ENCODE assay signal across 8 cellular contexts in genomic region chr19:912181-913079, GRCh38. TPM values are rescaled to one million over a fixed set of nuclear protein-coding genes. Genes with fewer than 3 reads are reported as not detected.
DNase-seq lines count a peak whose midpoint lies in the region; ATAC-seq and TF ChIP-seq lines count a peak whose summit lies in the region.

No MANE protein-coding gene starts in this region.

- TF ChIP-seq CTCF in Loucy (conservative IDR thresholded peaks at IDR 0.05; ENCODE audit: low read length) (no peak), cardiac fibroblast (IDR thresholded peaks at IDR 0.05; ENCODE audit: low read depth, low read length) (no peak), mucosa of descending colon (IDR thresholded peaks at IDR 0.05) (no peak)

- H3K36me3 ChIP-seq in Loucy (ENCODE audit: insufficient read depth, low read length) (no peaks in the 10 kb centered on the region), mucosa of descending colon (ENCODE audit: low read depth) (no peaks in the 10 kb centered on the region)

- H3K27me3 ChIP-seq in Loucy (ENCODE audit: insufficient read depth, low read length, poor library complexity, severe bottlenecking) = no peaks in the 10 kb centered on the region

- ATAC-seq in mucosa of descending colon (no peak), HG03342 (IDR thresholded peaks at IDR 0.05; ENCODE audit: unreplicated experiment) (no peak)

- H3K79me2 ChIP-seq in Loucy (ENCODE audit: insufficient read depth, low read length) = peaks cover 29% of the 10 kb centered on the region; the same call in 1 of the 2 replicates

- H4K20me1 ChIP-seq in Loucy (ENCODE audit: insufficient read depth, low read length, poor library complexity, severe bottlenecking) = peaks cover 3% of the 10 kb centered on the region

- H3K4me3 ChIP-seq in Loucy (ENCODE audit: low read length, poor library complexity, severe bottlenecking) (peak overlapping the region; percentile 96), cardiac fibroblast (replicated peaks in 1 of 2; ENCODE audit: low read depth in 2 of 2, low read length in 2 of 2) (peak overlapping the region; percentile 92 to 94), mucosa of descending colon (peak overlapping the region; percentile 63)

- peaks cover 15% of the 10 kb centered on the region for H3K4me1 ChIP-seq in Loucy (ENCODE audit: insufficient read depth, low read length, poor library complexity, severe bottlenecking)
- H3K4me1 ChIP-seq in mucosa of descending colon (ENCODE audit: low read depth) = peaks cover 40% of the 10 kb centered on the region

- H3K9me2 ChIP-seq in Loucy (replicated peaks; ENCODE audit: low read depth, low read length) = no peaks in the 10 kb centered on the region

- peaks cover 2% of the 10 kb centered on the region; the same call in 1 of the 2 replicates for H3F3A ChIP-seq in Loucy (ENCODE audit: low read depth)

- H3K9ac ChIP-seq in Loucy (ENCODE audit: low read depth, low read length, poor library complexity, severe bottlenecking) = peak overlapping the region; percentile 79

- intact Hi-C loops in mucosa of descending colon (cut with DNase I, micrococcal nuclease) = no loop called here

- DNase-seq in ELR (ENCODE audit: low read depth) (peak; percentile 60), cardiac fibroblast (ENCODE audit: low read depth in 2 of 2) (no peak), mucosa of descending colon (peak in 1 of 3 donors; percentile 77), D341Med (ENCODE audit: low spot score) (no peak), glomerular visceral epithelial cell (ENCODE audit: extremely low spot score) (no peak), AG08395 (ENCODE audit: low spot score) (no peak)

- H2AFZ ChIP-seq in Loucy (ENCODE audit: low read length) = peak overlapping the region; percentile 81; the same call in 1 of the 2 replicates

- H3K4me2 ChIP-seq in Loucy (ENCODE audit: low read depth, low read length, poor library complexity, severe bottlenecking) = peak overlapping the region; percentile 57

- H3K9me3 ChIP-seq in Loucy (ENCODE audit: insufficient read depth, low read depth, low read length) (no peaks in the 10 kb centered on the region), mucosa of descending colon (no peaks in the 10 kb centered on the region)

RNA-seq across cellular contexts. Expression of gene R3HDM4, which starts 0.6 kb away (rescaled TPM):
- 10 to 100 TPM; 52.6 to 62.6 (median 54.8) TPM for total RNA-seq in mucosa of descending colon

RNA-seq across cellular contexts. Expression of gene KISS1R, which starts 4.7 kb away (rescaled TPM):
- total RNA-seq in mucosa of descending colon = not detected

RNA-seq across cellular contexts. Expression of gene ARID3A, which starts 13.4 kb away (rescaled TPM):
- total RNA-seq in mucosa of descending colon = 10 to 100 TPM; 10.1 to 16.0 (median 14.5) TPM

RNA-seq across cellular contexts. Expression of gene RNU6-9, which starts 19.1 kb away (rescaled TPM):
- not detected for total RNA-seq in mucosa of descending colon

RNA-seq across cellular contexts. Expression of gene MED16, which starts 19.4 kb away (rescaled TPM):
- 10 to 100 TPM; 53.4 to 77.4 (median 61.4) TPM for total RNA-seq in mucosa of descending colon
